Comparison of ENCODE assay signal across 8 cellular contexts in genomic region chr16:30958164-30959083, GRCh38. TPM values are rescaled to one million over a fixed set of nuclear protein-coding genes. Genes with fewer than 3 reads are reported as not detected.
A peak's percentile ranks its signal among the peaks of the same experiment; 100 is the strongest.
DNase-seq lines count a peak whose midpoint lies in the region; ATAC-seq, FAIRE-seq and TF ChIP-seq lines count a peak whose summit lies in the region.

No MANE protein-coding gene starts in this region.

- H3K27ac ChIP-seq in ACC112 (ENCODE audit: low read depth, low read length): peak overlapping the region; percentile 96; the same call in 1 of the 2 replicates
- peak overlapping the region; percentile 90 for H3K27ac ChIP-seq in OCI-LY7 (ENCODE audit: low read depth, low read length, poor library complexity, severe bottlenecking)

- H3K79me2 ChIP-seq in ACC112 (ENCODE audit: control insufficient read depth, insufficient read depth, low read length, unreplicated experiment): peaks cover 15% of the 10 kb centered on the region
- peaks cover 27% of the 10 kb centered on the region for H3K79me2 ChIP-seq in OCI-LY7 (ENCODE audit: insufficient read depth, low read depth, low read length)

- H3K9me3 ChIP-seq in OCI-LY7 (ENCODE audit: low read length): no peaks in the 10 kb centered on the region

- peak overlapping the region; percentile 93 for H3K4me3 Mint-ChIP-seq in stimulated activated naive CD8-positive, alpha-beta T cell treated with anti-CD3 and anti-CD28 coated beads, Interleukin-15, Interleukin-2, amounts not matched to agents 100 ng/mL and 50 ng/mL, for 24 hours

- intact Hi-C loops in OCI-LY7 (cut with micrococcal nuclease; ENCODE audit: unreplicated experiment): loop anchor here (5.0 kb wide), 1 partner anchor 114 kb away; the partner anchor contains the start of genes ZNF646 and ZNF668

- no peak for FAIRE-seq in GM12891 (lab: Jason Lieb, UNC)
- no peak for FAIRE-seq in bronchial epithelial cell (lab: Jason Lieb, UNC)

- H3K4me2 ChIP-seq in OCI-LY7 (ENCODE audit: low read length): peak overlapping the region; percentile 94

- no TSS peak for BruUV-seq in OCI-LY7 (replicated peaks; lab: Mats Ljungman, UMichigan)

- H3K36me3 ChIP-seq in ACC112 (ENCODE audit: insufficient read depth, low read length) (peaks cover 16% of the 10 kb centered on the region; the same call in 1 of the 2 replicates), OCI-LY7 (ENCODE audit: insufficient read depth, low read length) (peaks cover 49% of the 10 kb centered on the region), bronchial epithelial cell (ENCODE audit: control insufficient read depth, insufficient read depth, low read length) (peaks cover 25% of the 10 kb centered on the region)

- TF ChIP-seq CTCF in OCI-LY7 (conservative IDR thresholded peaks at IDR 0.05; ENCODE audit: low read length) (no peak), bronchial epithelial cell (IDR thresholded peaks at IDR 0.05; ENCODE audit: insufficient read depth, low read length, severe bottlenecking) (no peak)

- peaks cover 40% of the 10 kb centered on the region for H3K36me3 Mint-ChIP-seq in stimulated activated naive CD8-positive, alpha-beta T cell treated with anti-CD3 and anti-CD28 coated beads, Interleukin-15, Interleukin-2, amounts not matched to agents 100 ng/mL and 50 ng/mL, for 24 hours (ENCODE audit: low read depth)

- peaks cover 39% of the 10 kb centered on the region for H3K4me1 Mint-ChIP-seq in stimulated activated naive CD8-positive, alpha-beta T cell treated with anti-CD3 and anti-CD28 coated beads, Interleukin-15, Interleukin-2, amounts not matched to agents 100 ng/mL and 50 ng/mL, for 24 hours (ENCODE audit: low read depth)

- peak; percentile 82 for DNase-seq in GM12891 (ENCODE audit: insufficient read length, low spot score)
- DNase-seq in OCI-LY7 (ENCODE audit: low spot score): peak; percentile 73
- DNase-seq in bronchial epithelial cell (ENCODE audit: low read depth): no peak
- peak; percentile 57 for DNase-seq in kidney tubule cell (ENCODE audit: low spot score)
- no peak for DNase-seq in amniotic stem cell (lab: John Stamatoyannopoulos, UW)

- no peaks in the 10 kb centered on the region for H3K9me2 ChIP-seq in OCI-LY7 (ENCODE audit: insufficient read depth, low read length)

- H3K27me3 Mint-ChIP-seq in stimulated activated naive CD8-positive, alpha-beta T cell treated with anti-CD3 and anti-CD28 coated beads, Interleukin-15, Interleukin-2, amounts not matched to agents 100 ng/mL and 50 ng/mL, for 24 hours: no peaks in the 10 kb centered on the region

- no peak; the same call in 1 of the 2 replicates for TF ChIP-seq POLR2A in GM12891 (IDR thresholded peaks at IDR 0.05; ENCODE audit: low read depth, low read length)

- no peaks in the 10 kb centered on the region for H3K27me3 ChIP-seq in ACC112 (ENCODE audit: insufficient read depth, low read length)
- no peaks in the 10 kb centered on the region for H3K27me3 ChIP-seq in bronchial epithelial cell (ENCODE audit: control insufficient read depth, insufficient read depth, low read length)

- H3K27ac Mint-ChIP-seq in stimulated activated naive CD8-positive, alpha-beta T cell treated with anti-CD3 and anti-CD28 coated beads, Interleukin-15, Interleukin-2, amounts not matched to agents 100 ng/mL and 50 ng/mL, for 24 hours: peak overlapping the region; percentile 87

- H3K4me3 ChIP-seq in ACC112 (ENCODE audit: low read depth, low read length) (peak overlapping the region; percentile 93), OCI-LY7 (ENCODE audit: low read depth, low read length, poor library complexity, severe bottlenecking) (peak overlapping the region; percentile 75), bronchial epithelial cell (ENCODE audit: low read depth, low read length) (peak overlapping the region; percentile 82)

- H2AFZ ChIP-seq in ACC112 (ENCODE audit: low read length, unreplicated experiment): peak overlapping the region; percentile 31
- no peak overlapping the region for H2AFZ ChIP-seq in OCI-LY7 (ENCODE audit: low read length)

- POLR2A ChIA-PET in OCI-LY7 (lab: Charles Lee): interaction anchor here (0.5 kb wide), 1 partner anchor 133 kb away, joined by 3 read pairs; no protein-coding TSS in a partner anchor

- peaks cover 11% of the 10 kb centered on the region for H4K20me1 ChIP-seq in OCI-LY7 (ENCODE audit: insufficient read depth, low read length)

- CTCF ChIA-PET in OCI-LY7 (lab: Charles Lee; ENCODE audit: unreplicated experiment): interaction anchor here (0.6 kb wide), 1 partner anchor 33 kb away, joined by 3 read pairs; no protein-coding TSS in a partner anchor

- H3K9me3 Mint-ChIP-seq in stimulated activated naive CD8-positive, alpha-beta T cell treated with anti-CD3 and anti-CD28 coated beads, Interleukin-15, Interleukin-2, amounts not matched to agents 100 ng/mL and 50 ng/mL, for 24 hours: no peaks in the 10 kb centered on the region

- peak; percentile 22 for ATAC-seq in HG02840 (IDR thresholded peaks at IDR 0.05; ENCODE audit: low FRiP score, unreplicated experiment)

- H3K4me1 ChIP-seq in ACC112 (ENCODE audit: control insufficient read depth, insufficient read depth, low read length, unreplicated experiment): peaks cover 16% of the 10 kb centered on the region
- H3K4me1 ChIP-seq in OCI-LY7 (ENCODE audit: insufficient read depth, low read length, poor library complexity, severe bottlenecking): peaks cover 34% of the 10 kb centered on the region

TF ChIP-seq in GM12891, 5 proteins besides CTCF, POLR2A, EP300 and RAD21:
- TF ChIP-seq POLR2AphosphoS5 (IDR thresholded peaks at IDR 0.05; ENCODE audit: low read depth, low read length): no peak
- TF ChIP-seq TAF1 (IDR thresholded peaks at IDR 0.05; ENCODE audit: low read depth, low read length): no peak
- no peak for TF ChIP-seq SPI1 (IDR thresholded peaks at IDR 0.05; ENCODE audit: low read depth, low read length)
- no peak for TF ChIP-seq PAX5 (IDR thresholded peaks at IDR 0.05; ENCODE audit: insufficient read depth, low read length, severe bottlenecking)
- no peak; the same call in 1 of the 2 replicates for TF ChIP-seq POU2F2 (IDR thresholded peaks at IDR 0.05; ENCODE audit: low read depth, low read length)

RNA-seq across cellular contexts. Expression of gene SETD1A, which starts 0.9 kb away (rescaled TPM):
- 10.9 TPM for polyA plus RNA-seq in GM12891 (2012; ENCODE audit: low read depth, missing spikeins)
- 8.6 and 9.0 TPM in 2 replicates for total RNA-seq in OCI-LY7 (2014; rRNA removed; shearing (Covaris generic))
- total RNA-seq in OCI-LY7 (2022) (35.7 and 36.0 TPM in 2 replicates), bronchial epithelial cell (1.3 TPM in 2 replicates)

RNA-seq across cellular contexts. Expression of gene ORAI3, which starts 9.6 kb away (rescaled TPM):
- 18.0 TPM for polyA plus RNA-seq in GM12891 (2012; ENCODE audit: low read depth, missing spikeins)
- total RNA-seq in OCI-LY7 (2014; rRNA removed; shearing (Covaris generic)): 5.7 and 7.8 TPM in 2 replicates
- total RNA-seq in OCI-LY7 (2022): 16.3 and 18.3 TPM in 2 replicates
- 16.6 and 17.5 TPM in 2 replicates for total RNA-seq in bronchial epithelial cell

RNA-seq across cellular contexts. Expression of gene HSD3B7, which starts 26.6 kb away (rescaled TPM):
- 0.27 TPM for polyA plus RNA-seq in GM12891 (2012; ENCODE audit: low read depth, missing spikeins)
- 1.9 and 3.3 TPM in 2 replicates for total RNA-seq in OCI-LY7 (2014; rRNA removed; shearing (Covaris generic))
- total RNA-seq in OCI-LY7 (2022) (2.4 and 2.6 TPM in 2 replicates), bronchial epithelial cell (5.1 and 8.2 TPM in 2 replicates)

RNA-seq across cellular contexts. Expression of gene FBXL19, which starts 35.1 kb away (rescaled TPM):
- polyA plus RNA-seq in GM12891 (2012; ENCODE audit: low read depth, missing spikeins): 13.1 TPM
- total RNA-seq in OCI-LY7 (2014; rRNA removed; shearing (Covaris generic)): 16.1 and 16.2 TPM in 2 replicates
- 30.2 and 34.8 TPM in 2 replicates for total RNA-seq in OCI-LY7 (2022)
- total RNA-seq in bronchial epithelial cell: 7.9 and 10.0 TPM in 2 replicates

RNA-seq across cellular contexts. Expression of gene STX1B, which starts 52.0 kb away (rescaled TPM):
- 0.76 TPM for polyA plus RNA-seq in GM12891 (2012; ENCODE audit: low read depth, missing spikeins)
- total RNA-seq in OCI-LY7 (2014; rRNA removed; shearing (Covaris generic)): 0.47 TPM in 1 of 2 replicates, not detected in the other
- total RNA-seq in OCI-LY7 (2022) (2.1 and 2.4 TPM in 2 replicates), bronchial epithelial cell (under 0.01 TPM in 1 of 2 replicates, not detected in the other)

Comparison
In these comparisons a context has a peak if more than half of its experiments do, and no peak if none do; other contexts are left out.
1. DNase-seq: peak in GM12891 (single experiment), OCI-LY7 (single experiment) and kidney tubule cell (single experiment); none in bronchial epithelial cell (single experiment) and amniotic stem cell (single experiment).
2. Peak in every context shown above with its lines, with median percentiles within 50 percentile points of each other: H3K4me3 ChIP-seq.